ENCODE assay signal across 24 cellular contexts in genomic region chrX:48923771-48924170, GRCh38. TPM values are rescaled to one million over a fixed set of nuclear protein-coding genes. Genes with fewer than 3 reads are reported as not detected.
DNase-seq lines count a peak whose midpoint lies in the region; ATAC-seq and TF ChIP-seq lines count a peak whose summit lies in the region.
"Had no signal": no experiment of that assay in that cellular context is flagged by ENCODE, and none has a peak within 500 bp of the region (broad histone marks: within the 10 kb centered on the region; RNA-seq: fewer than 3 reads in every experiment).

No MANE protein-coding gene starts in this region.

- H3K36me3 Mint-ChIP-seq in activated CD8-positive, alpha-beta memory T cell treated with anti-CD3 and anti-CD28 coated beads, Interleukin-2, amount 10 ng/mL, durations not matched to agents 7 days and 5 days, result peaks cover 27% of the 10 kb centered on the region
- peaks cover 9% of the 10 kb centered on the region for H3K36me3 Mint-ChIP-seq in IgD-negative memory B cell
- peaks cover 30% of the 10 kb centered on the region for H3K36me3 Mint-ChIP-seq in activated naive CD8-positive, alpha-beta T cell treated with anti-CD3 and anti-CD28 coated beads for 36 hours
- no peaks in the 10 kb centered on the region for H3K36me3 Mint-ChIP-seq in natural killer cell

- ATAC-seq in activated CD8-positive, alpha-beta memory T cell treated with anti-CD3 and anti-CD28 coated beads, Interleukin-2, amount 10 ng/mL, durations not matched to agents 7 days and 5 days, result no peak
- ATAC-seq in natural killer cell (no peak), left colon (no peak), HG03025 (IDR thresholded peaks at IDR 0.05; ENCODE audit: low FRiP score, unreplicated experiment) (no peak)
- ATAC-seq: A549, left ventricle myocardium superior, right cardiac atrium had no signal

- peaks cover 52% of the 10 kb centered on the region for H3K4me1 Mint-ChIP-seq in activated CD8-positive, alpha-beta memory T cell treated with anti-CD3 and anti-CD28 coated beads, Interleukin-2, amount 10 ng/mL, durations not matched to agents 7 days and 5 days
- H3K4me1 Mint-ChIP-seq in IgD-negative memory B cell, result peaks cover 15 to 43% (median 31%) of the 10 kb centered on the region in 3 donors
- H3K4me1 Mint-ChIP-seq in activated naive CD8-positive, alpha-beta T cell treated with anti-CD3 and anti-CD28 coated beads for 36 hours, result peaks cover 43% of the 10 kb centered on the region
- peaks cover 34 to 44% of the 10 kb centered on the region in 2 donors for H3K4me1 Mint-ChIP-seq in natural killer cell

- peak overlapping the region; percentile 78 for H3K27ac Mint-ChIP-seq in activated CD8-positive, alpha-beta memory T cell treated with anti-CD3 and anti-CD28 coated beads, Interleukin-2, amount 10 ng/mL, durations not matched to agents 7 days and 5 days
- H3K27ac Mint-ChIP-seq in IgD-negative memory B cell, result peak overlapping the region in 2 of 3 donors; percentile 29 to 60
- peak overlapping the region; percentile 78 for H3K27ac Mint-ChIP-seq in activated naive CD8-positive, alpha-beta T cell treated with anti-CD3 and anti-CD28 coated beads for 36 hours
- H3K27ac Mint-ChIP-seq in natural killer cell, result peak overlapping the region; percentile 57 to 86
- H3K27ac Mint-ChIP-seq: mesothelial cell of epicardium, nephron progenitor cell, type B pancreatic cell had no signal

- TF ChIP-seq CTCF in natural killer cell (IDR thresholded peaks at IDR 0.05), result no peak

- intact Hi-C loops in natural killer cell (cut with micrococcal nuclease), result no loop called here
- intact Hi-C loops in left colon (cut with DNase I, micrococcal nuclease), result no loop called here

- H3K4me3 Mint-ChIP-seq in activated CD8-positive, alpha-beta memory T cell treated with anti-CD3 and anti-CD28 coated beads, Interleukin-2, amount 10 ng/mL, durations not matched to agents 7 days and 5 days, result no peak overlapping the region
- H3K4me3 Mint-ChIP-seq in IgD-negative memory B cell (no peak overlapping the region), natural killer cell (peak overlapping the region; percentile 43)
- no peak overlapping the region for H3K4me3 Mint-ChIP-seq in activated naive CD8-positive, alpha-beta T cell treated with anti-CD3 and anti-CD28 coated beads for 36 hours
- H3K4me3 Mint-ChIP-seq: mesothelial cell of epicardium; nephron progenitor cell; T-helper 1 cell treated with Interleukin-12 subunit alpha and Interleukin-12 subunit beta and Interleukin-4 antibody, amounts not matched to agents 30 μg/mL and 1 μg/mL, for 36 hours; type B pancreatic cell had no signal

- no peaks in the 10 kb centered on the region for H3K9me3 Mint-ChIP-seq in activated CD8-positive, alpha-beta memory T cell treated with anti-CD3 and anti-CD28 coated beads, Interleukin-2, amount 10 ng/mL, durations not matched to agents 7 days and 5 days (ENCODE audit: low read depth)
- no peaks in the 10 kb centered on the region for H3K9me3 Mint-ChIP-seq in IgD-negative memory B cell
- no peaks in the 10 kb centered on the region for H3K9me3 Mint-ChIP-seq in activated naive CD8-positive, alpha-beta T cell treated with anti-CD3 and anti-CD28 coated beads for 36 hours
- H3K9me3 Mint-ChIP-seq in natural killer cell, result no peaks in the 10 kb centered on the region
- H3K9me3 Mint-ChIP-seq: T-helper 1 cell treated with Interleukin-12 subunit alpha and Interleukin-12 subunit beta and Interleukin-4 antibody, amounts not matched to agents 30 μg/mL and 1 μg/mL, for 36 hours; type B pancreatic cell had no signal

- DNase-seq in activated CD8-positive, alpha-beta memory T cell treated with anti-CD3 and anti-CD28 coated beads, Interleukin-2, amount 10 ng/mL, durations not matched to agents 7 days and 5 days, result no peak
- DNase-seq in activated CD8-positive, alpha-beta memory T cell treated with anti-CD3 and anti-CD28 coated beads, Interleukin-2, amount 50 U/mL, for 48 hours, result no peak
- no peak for DNase-seq in activated naive CD8-positive, alpha-beta T cell treated with anti-CD3 and anti-CD28 coated beads for 36 hours
- DNase-seq in natural killer cell (no peak), left colon (no peak), GOT3 (lab: John Stamatoyannopoulos, UW) (no peak)
- DNase-seq: activated effector memory CD4-positive, alpha-beta T cell treated with anti-CD3 and anti-CD28 coated beads, Interleukin-2, amount 50 U/mL, for 16 hours; BE2C; central memory CD4-positive, alpha-beta T cell; EL; erythroblast; foreskin fibroblast; left ventricle myocardium superior; NCI-H2081 treated with DMSO at 0.1 percent for 48 hours; nephron progenitor cell; Peyer's patch; right cardiac atrium; stimulated activated CD4-positive, alpha-beta T cell treated with anti-CD3 and anti-CD28 coated beads, Interleukin-12 subunit alpha, Interleukin-12 subunit beta, amount 100 ng/mL, for 4 hours had no signal

- CTCF ChIA-PET in activated CD8-positive, alpha-beta memory T cell treated with anti-CD3 and anti-CD28 coated beads, Interleukin-2, amount 10 ng/mL, durations not matched to agents 7 days and 5 days (lab: Charles Lee), result no interaction called here

- no peaks in the 10 kb centered on the region for H3K27me3 Mint-ChIP-seq in activated CD8-positive, alpha-beta memory T cell treated with anti-CD3 and anti-CD28 coated beads, Interleukin-2, amount 10 ng/mL, durations not matched to agents 7 days and 5 days
- peaks cover 9% of the 10 kb centered on the region for H3K27me3 Mint-ChIP-seq in IgD-negative memory B cell
- no peaks in the 10 kb centered on the region for H3K27me3 Mint-ChIP-seq in activated naive CD8-positive, alpha-beta T cell treated with anti-CD3 and anti-CD28 coated beads for 36 hours
- H3K27me3 Mint-ChIP-seq in natural killer cell (ENCODE audit: low read depth in 2 of 2), result no peaks in the 10 kb centered on the region
- H3K27me3 Mint-ChIP-seq: type B pancreatic cell had no signal

RNA-seq across cellular contexts. Expression of gene PIM2, which starts 4.9 kb away (rescaled TPM):
- total RNA-seq in activated CD8-positive, alpha-beta memory T cell treated with anti-CD3 and anti-CD28 coated beads, Interleukin-2, amount 10 ng/mL, durations not matched to agents 7 days and 5 days, result 100 to 1,000 TPM; 168 to 252 TPM
- 216 TPM for polyA plus RNA-seq in IgD-negative memory B cell
- total RNA-seq in activated naive CD8-positive, alpha-beta T cell treated with anti-CD3 and anti-CD28 coated beads for 36 hours, result 100 to 1,000 TPM; 213 to 219 TPM
- total RNA-seq in natural killer cell (100 to 1,000 TPM; 134 to 173 (median 150) TPM), left colon (10 to 100 TPM; 11.6 to 20.4 TPM)

RNA-seq across cellular contexts. Expression of gene SLC35A2, which starts 12.3 kb away (rescaled TPM):
- 10 to 100 TPM; 13.0 to 21.0 TPM for total RNA-seq in activated CD8-positive, alpha-beta memory T cell treated with anti-CD3 and anti-CD28 coated beads, Interleukin-2, amount 10 ng/mL, durations not matched to agents 7 days and 5 days
- polyA plus RNA-seq in IgD-negative memory B cell, result 9.6 TPM
- 10 to 100 TPM; 20.8 to 24.0 TPM for total RNA-seq in activated naive CD8-positive, alpha-beta T cell treated with anti-CD3 and anti-CD28 coated beads for 36 hours
- total RNA-seq in natural killer cell, result 10 to 100 TPM; 16.5 to 30.1 (median 18.3) TPM
- 10 to 100 TPM; 50.0 to 60.6 TPM for total RNA-seq in left colon

RNA-seq across cellular contexts. Expression of gene PQBP1, which starts 26.0 kb away (rescaled TPM):
- total RNA-seq in activated CD8-positive, alpha-beta memory T cell treated with anti-CD3 and anti-CD28 coated beads, Interleukin-2, amount 10 ng/mL, durations not matched to agents 7 days and 5 days, result 10 to 100 TPM; 65.1 to 86.9 TPM
- 99.8 TPM for polyA plus RNA-seq in IgD-negative memory B cell
- 10 to 100 TPM; 84.3 to 85.7 TPM for total RNA-seq in activated naive CD8-positive, alpha-beta T cell treated with anti-CD3 and anti-CD28 coated beads for 36 hours
- total RNA-seq in natural killer cell (10 to 100 TPM; 57.2 to 62.0 (median 59.1) TPM), left colon (10 to 100 TPM; 68.8 to 70.5 TPM)

RNA-seq across cellular contexts. Expression of gene TIMM17B, which starts 26.2 kb away (rescaled TPM):
- total RNA-seq in activated CD8-positive, alpha-beta memory T cell treated with anti-CD3 and anti-CD28 coated beads, Interleukin-2, amount 10 ng/mL, durations not matched to agents 7 days and 5 days, result 10 to 100 TPM; 52.9 to 53.2 TPM
- polyA plus RNA-seq in IgD-negative memory B cell, result 90.3 TPM
- 10 to 100 TPM; 57.8 to 60.5 TPM for total RNA-seq in activated naive CD8-positive, alpha-beta T cell treated with anti-CD3 and anti-CD28 coated beads for 36 hours
- total RNA-seq in natural killer cell (10 to 100 TPM; 40.3 to 45.6 (median 44.5) TPM), left colon (10 to 100 TPM; 44.6 to 46.7 TPM)

RNA-seq across cellular contexts. Expression of gene OTUD5, which starts 33.6 kb away (rescaled TPM):
- total RNA-seq in activated CD8-positive, alpha-beta memory T cell treated with anti-CD3 and anti-CD28 coated beads, Interleukin-2, amount 10 ng/mL, durations not matched to agents 7 days and 5 days, result 10 to 100 TPM; 56.9 to 65.2 TPM
- 30.2 TPM for polyA plus RNA-seq in IgD-negative memory B cell
- total RNA-seq in activated naive CD8-positive, alpha-beta T cell treated with anti-CD3 and anti-CD28 coated beads for 36 hours, result 10 to 100 TPM; 57.3 to 59.5 TPM
- total RNA-seq in natural killer cell (100 to 1,000 TPM in 1 of 3 donors, 10 to 100 TPM in 2; 92.2 to 106 (median 92.5) TPM), left colon (10 to 100 TPM; 37.2 to 44.2 TPM)

Comparison
In these comparisons a context has a peak if more than half of its experiments do, and no peak if none do; other contexts are left out.
1. RNA of gene PIM2, which starts 4.9 kb away (total RNA-seq): 168 to 252 TPM in activated CD8-positive, alpha-beta memory T cell treated with anti-CD3 and anti-CD28 coated beads, Interleukin-2, amount 10 ng/mL, durations not matched to agents 7 days and 5 days, 213 to 219 TPM in activated naive CD8-positive, alpha-beta T cell treated with anti-CD3 and anti-CD28 coated beads for 36 hours and 134 to 173 TPM in natural killer cell; 11.6 to 20.4 TPM in left colon; every median in the first group is over 4 times any median in the second.
2. Peak in every context shown above with its lines, with median percentiles within 50 percentile points of each other: H3K27ac Mint-ChIP-seq.